In the genomic region with DNA sequence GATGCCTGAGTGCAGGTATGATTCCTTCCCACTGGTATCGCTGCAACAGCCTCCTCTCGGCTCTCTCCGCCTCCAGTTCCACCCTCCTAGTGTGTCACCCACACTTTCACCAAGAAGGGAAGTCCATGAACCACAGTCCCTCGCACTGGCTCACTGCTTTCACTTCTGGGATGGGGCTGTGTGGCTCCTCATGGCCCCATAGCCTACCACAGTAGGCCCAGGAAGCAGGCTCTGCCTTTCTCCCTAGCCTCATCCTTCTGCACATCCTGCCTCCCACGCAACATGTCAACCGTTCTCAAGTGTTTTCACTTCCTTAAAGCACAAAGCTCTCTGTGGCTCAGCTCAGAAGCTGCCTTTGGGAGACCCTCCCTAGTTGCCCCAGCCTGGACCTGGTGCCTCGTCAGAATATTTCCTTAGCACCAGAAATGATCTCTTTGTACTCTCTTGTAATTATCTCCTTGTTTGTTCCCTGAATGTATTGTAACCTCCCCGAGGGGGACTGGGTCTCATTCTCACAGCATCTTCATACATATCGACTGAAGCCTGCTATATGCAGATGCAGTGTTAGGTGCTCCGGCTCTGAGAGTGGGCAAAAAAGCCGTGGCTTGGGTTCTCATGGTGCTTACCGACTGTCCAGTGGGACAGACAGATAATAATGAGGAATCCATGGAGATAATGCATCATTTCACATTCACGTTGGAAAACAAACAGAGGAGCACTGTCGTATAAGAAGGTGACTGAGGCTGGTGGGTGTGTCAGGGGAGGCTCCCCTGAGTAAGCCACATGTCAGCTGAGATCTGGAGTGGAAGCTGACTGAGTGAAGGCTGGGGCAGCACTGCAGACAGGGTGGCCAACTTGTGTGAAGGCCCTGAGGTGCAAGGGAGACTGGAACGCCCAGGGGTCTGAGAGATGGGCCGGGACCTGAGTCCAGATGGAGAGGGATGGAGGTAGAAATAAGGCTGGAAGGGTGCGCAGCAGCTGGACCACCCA, we compare ENCODE assay signal across 8 cellular contexts.
A peak's percentile ranks its signal among the peaks of the same experiment; 100 is the strongest.
DNase-seq lines count a peak whose midpoint lies in the region; ATAC-seq and TF ChIP-seq lines count a peak whose summit lies in the region.

No MANE protein-coding gene starts in this region.

- no peaks in the 10 kb centered on the region for H3K36me3 ChIP-seq in psoas muscle (ENCODE audit: insufficient read depth in 1 of 2, low read depth in 1 of 2)

- ATAC-seq in GM18858 (IDR thresholded peaks at IDR 0.05; ENCODE audit: unreplicated experiment) (peak; percentile 66), HG02571 (IDR thresholded peaks at IDR 0.05; ENCODE audit: unreplicated experiment) (peak; percentile 66), psoas muscle (no peak)

- intact Hi-C loops in psoas muscle (cut with DNase I), result loop anchor here (5.0 kb wide), 1 partner anchor 273 kb away; no protein-coding TSS in a partner anchor

- peaks cover 2% of the 10 kb centered on the region for H3K9me3 Mint-ChIP-seq in glutamatergic neuron (ENCODE audit: unreplicated experiment)

- H3K27me3 ChIP-seq in psoas muscle (ENCODE audit: insufficient read depth in 3 of 3, low read length in 2 of 3), result peaks cover 0 to 2% (median 0%) of the 10 kb centered on the region in 3 donors

- TF ChIP-seq CTCF in glutamatergic neuron (IDR thresholded peaks at IDR 0.05; ENCODE audit: partially characterized antibody, unreplicated experiment), result no peak
- TF ChIP-seq CTCF in psoas muscle (IDR thresholded peaks at IDR 0.05), result no peak

- DNase-seq in NOMO-1 treated with DMSO at 0.1 percent for 48 hours (lab: John Stamatoyannopoulos, UW; ENCODE audit: unreplicated experiment), result peak; percentile 80
- peak; percentile 24 for DNase-seq in left kidney (ENCODE audit: low read depth, low spot score)
- DNase-seq in T-helper 9 cell, result no peak
- no peak for DNase-seq in NCI-H146 (lab: John Stamatoyannopoulos, UW)
- no peak for DNase-seq in glutamatergic neuron
- DNase-seq in psoas muscle, result no peak

- WGBS in psoas muscle, 3 donors, result 76 to 77% (median 76%) methylated on average over 17 of the region's 17 CpGs

- peaks cover 6% of the 10 kb centered on the region for H3K27me3 Mint-ChIP-seq in glutamatergic neuron (ENCODE audit: unreplicated experiment)

- no peaks in the 10 kb centered on the region for H3K4me1 ChIP-seq in psoas muscle

- no peaks in the 10 kb centered on the region for H3K9me3 ChIP-seq in psoas muscle

- no peak overlapping the region for H3K4me3 ChIP-seq in psoas muscle

- H3K4me1 Mint-ChIP-seq in glutamatergic neuron (ENCODE audit: low read depth, unreplicated experiment), result peaks cover 10% of the 10 kb centered on the region

- no peaks in the 10 kb centered on the region for H3K36me3 Mint-ChIP-seq in glutamatergic neuron (ENCODE audit: unreplicated experiment)

- H3K27ac Mint-ChIP-seq in glutamatergic neuron (ENCODE audit: unreplicated experiment), result no peak overlapping the region

- H3K27ac ChIP-seq in psoas muscle, result no peak overlapping the region

- no peak overlapping the region for H3K4me3 Mint-ChIP-seq in glutamatergic neuron (ENCODE audit: unreplicated experiment)

Comparison
In these comparisons a context has a peak if more than half of its experiments do, and no peak if none do; other contexts are left out.
1. ATAC-seq: peak in GM18858 (single experiment) and HG02571 (single experiment); none in psoas muscle (0 of 4).
2. DNase-seq: peak in NOMO-1 treated with DMSO at 0.1 percent for 48 hours (single experiment) and left kidney (single experiment); none in T-helper 9 cell (single experiment), NCI-H146 (single experiment), glutamatergic neuron (single experiment) and psoas muscle (0 of 2).